In genomic region chr7:131212114-131212513, GRCh38 we compare ENCODE assay signal across 1 cellular context.
A peak's percentile ranks its signal among the peaks of the same experiment; 100 is the strongest.
TF ChIP-seq lines count a peak whose summit lies in the region.

No MANE protein-coding gene starts in this region.

TF ChIP-seq in K562, 482 proteins besides CTCF, POLR2A, EP300 and RAD21 (continued from another document):
- TF ChIP-seq EHMT2 (IDR thresholded peaks at IDR 0.05) (peak; percentile 97), KDM1A (IDR thresholded peaks at IDR 0.05) (no peak), GABPB1 (CRISPR knock-in tag; IDR thresholded peaks at IDR 0.05) (no peak), PCBP1 (IDR thresholded peaks at IDR 0.05; ENCODE audit: low read depth, low read length, poor library complexity, severe bottlenecking) (no peak)
